1 cellular context compared by ENCODE assay signal in the genomic region with DNA sequence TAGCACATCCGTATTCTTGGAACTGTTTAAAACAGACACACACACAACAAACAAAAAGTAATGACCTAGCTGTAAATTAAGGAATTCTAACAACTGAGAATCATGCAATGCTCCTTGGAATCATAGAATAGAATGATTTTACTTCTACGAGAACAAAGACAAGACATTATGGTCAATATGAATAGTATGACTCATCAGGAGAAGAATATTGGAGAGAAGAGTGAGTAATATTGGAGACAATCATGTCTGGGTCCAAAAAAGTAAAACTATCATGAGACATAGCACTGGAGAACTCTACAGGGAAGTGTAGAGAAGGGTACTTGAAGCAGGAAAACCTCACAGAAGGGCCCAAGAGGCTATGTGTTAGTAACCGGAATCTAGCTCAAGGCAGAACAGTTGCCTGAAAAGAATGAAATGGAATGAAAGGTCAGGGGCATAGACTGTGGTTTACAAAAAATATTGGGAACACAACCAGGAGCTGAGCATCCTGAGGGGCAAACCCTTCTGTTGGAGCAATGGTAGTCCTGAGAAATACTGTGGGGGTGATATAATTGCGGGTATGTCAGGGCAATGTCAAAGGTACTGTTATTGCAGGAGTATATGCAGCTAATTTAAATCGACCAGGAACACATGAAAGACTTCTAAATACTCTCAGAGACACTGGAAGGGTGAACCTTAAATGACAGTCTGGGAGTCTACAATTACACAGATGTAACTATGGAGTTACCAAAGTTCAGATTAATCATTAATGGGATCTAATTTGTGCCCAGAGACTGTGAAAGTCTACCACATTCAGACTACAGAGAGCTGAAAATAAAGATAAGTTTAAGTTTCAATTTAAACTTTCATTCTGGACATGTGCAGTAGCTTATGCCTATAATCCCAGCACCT.
TF ChIP-seq lines count a peak whose summit lies in the region.

No MANE protein-coding gene starts in this region.

TF ChIP-seq in liver, 16 proteins besides CTCF, POLR2A, EP300 and RAD21 (continued from another document):
- TF ChIP-seq GABPA (IDR thresholded peaks at IDR 0.05 in 1 of 2, conservative IDR thresholded peaks at IDR 0.05 in 1 of 2) (no peak), EGR1 (IDR thresholded peaks at IDR 0.05; ENCODE audit: low read depth in 2 of 2) (no peak), RXRA (IDR thresholded peaks at IDR 0.05) (peak; percentile 74), FOXA2 (IDR thresholded peaks at IDR 0.05) (no peak), HNF4G (IDR thresholded peaks at IDR 0.05) (peak; percentile 47)
- TF ChIP-seq, protein P1, sequence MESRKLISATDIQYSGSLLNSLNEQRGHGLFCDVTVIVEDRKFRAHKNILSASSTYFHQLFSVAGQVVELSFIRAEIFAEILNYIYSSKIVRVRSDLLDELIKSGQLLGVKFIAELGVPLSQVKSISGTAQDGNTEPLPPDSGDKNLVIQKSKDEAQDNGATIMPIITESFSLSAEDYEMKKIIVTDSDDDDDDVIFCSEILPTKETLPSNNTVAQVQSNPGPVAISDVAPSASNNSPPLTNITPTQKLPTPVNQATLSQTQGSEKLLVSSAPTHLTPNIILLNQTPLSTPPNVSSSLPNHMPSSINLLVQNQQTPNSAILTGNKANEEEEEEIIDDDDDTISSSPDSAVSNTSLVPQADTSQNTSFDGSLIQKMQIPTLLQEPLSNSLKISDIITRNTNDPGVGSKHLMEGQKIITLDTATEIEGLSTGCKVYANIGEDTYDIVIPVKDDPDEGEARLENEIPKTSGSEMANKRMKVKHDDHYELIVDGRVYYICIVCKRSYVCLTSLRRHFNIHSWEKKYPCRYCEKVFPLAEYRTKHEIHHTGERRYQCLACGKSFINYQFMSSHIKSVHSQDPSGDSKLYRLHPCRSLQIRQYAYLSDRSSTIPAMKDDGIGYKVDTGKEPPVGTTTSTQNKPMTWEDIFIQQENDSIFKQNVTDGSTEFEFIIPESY (IDR thresholded peaks at IDR 0.05), result no peak
